22 cellular contexts compared by ENCODE assay signal in genomic region chr2:179277429-179278196, GRCh38. TPM values are rescaled to one million over a fixed set of nuclear protein-coding genes. Genes with fewer than 3 reads are reported as not detected.
DNase-seq lines count a peak whose midpoint lies in the region; ATAC-seq, FAIRE-seq and TF ChIP-seq lines count a peak whose summit lies in the region.
"Had no signal": no experiment of that assay in that cellular context is flagged by ENCODE, and none has a peak within 500 bp of the region (broad histone marks: within the 10 kb centered on the region; RNA-seq: fewer than 3 reads in every experiment).

No MANE protein-coding gene starts in this region.

- ATAC-seq in foreskin keratinocyte (peak; percentile 78), HG02678 (IDR thresholded peaks at IDR 0.05; ENCODE audit: unreplicated experiment) (no peak)
- ATAC-seq: A549 had no signal

- peak overlapping the region; percentile 71 for H3K27ac Mint-ChIP-seq in MCF 10A (ENCODE audit: low read depth, unreplicated experiment)
- H3K27ac Mint-ChIP-seq: CD4-positive, alpha-beta memory T cell; H9; IgD-negative memory B cell had no signal

- peaks cover 45% of the 10 kb centered on the region for H3K4me1 Mint-ChIP-seq in MCF 10A (ENCODE audit: insufficient read depth, unreplicated experiment)
- H3K4me1 Mint-ChIP-seq: CD4-positive, alpha-beta memory T cell had no signal

- 55 to 67% methylated on average over 3 of the region's 3 CpGs for WGBS in esophagus squamous epithelium, 2 donors

- no peak for TF ChIP-seq POLR2A in breast epithelium (IDR thresholded peaks at IDR 0.05)
- no peak for TF ChIP-seq POLR2A in esophagus squamous epithelium (IDR thresholded peaks at IDR 0.05)

- peak overlapping the region; percentile 28 for H3K4me3 Mint-ChIP-seq in MCF 10A (ENCODE audit: unreplicated experiment)
- H3K4me3 Mint-ChIP-seq: CD14-positive monocyte; CD4-positive, alpha-beta memory T cell; H9; IgD-negative memory B cell had no signal

- DNase-seq in MCF 10A (ENCODE audit: unreplicated experiment) (peak; percentile 27), breast epithelium (ENCODE audit: low spot score in 2 of 2) (no peak), bronchial epithelial cell (ENCODE audit: low read depth) (peak; percentile 69), foreskin keratinocyte (peak; percentile 41 to 59), esophagus squamous epithelium (lab: John Stamatoyannopoulos, UW) (no peak)
- no peak for DNase-seq in effector CD8-positive, alpha-beta T cell (lab: John Stamatoyannopoulos, UW)
- DNase-seq: AML-193; CD4-positive, alpha-beta memory T cell; DMS 273 treated with DMSO at 0.1 percent for 48 hours; DMS53; DND-41; EL; H9; KBM-7 had no signal

- H3K27me3 Mint-ChIP-seq in MCF 10A (ENCODE audit: insufficient read depth, unreplicated experiment), result no peaks in the 10 kb centered on the region

- H3K9me3 ChIP-seq in breast epithelium, result no peaks in the 10 kb centered on the region
- H3K9me3 ChIP-seq in esophagus squamous epithelium, result no peaks in the 10 kb centered on the region
- H3K9me3 ChIP-seq: A549 had no signal

- H3K9me3 Mint-ChIP-seq in MCF 10A (ENCODE audit: unreplicated experiment), result no peaks in the 10 kb centered on the region
- H3K9me3 Mint-ChIP-seq: H9 had no signal

- CTCF ChIA-PET in MCF 10A (lab: Yijun Ruan, JAX), result interaction anchor here (0.6 to 1.7 kb wide), 7 partner anchors 10 to 452 kb away, joined by 3 to 6 read pairs (median 3); no protein-coding TSS in a partner anchor

- H3K27me3 ChIP-seq in breast epithelium (no peaks in the 10 kb centered on the region), bronchial epithelial cell (ENCODE audit: control insufficient read depth, insufficient read depth, low read length) (no peaks in the 10 kb centered on the region), foreskin keratinocyte (no peaks in the 10 kb centered on the region), esophagus squamous epithelium (no peaks in the 10 kb centered on the region)

- FAIRE-seq in bronchial epithelial cell (lab: Jason Lieb, UNC), result no peak
- FAIRE-seq: A549, GM12891, GM19239, H1 had no signal

- TF ChIP-seq CTCF in MCF 10A (IDR thresholded peaks at IDR 0.05; ENCODE audit: unreplicated experiment), result no peak
- TF ChIP-seq CTCF in breast epithelium (IDR thresholded peaks at IDR 0.05), result no peak
- TF ChIP-seq CTCF in bronchial epithelial cell (IDR thresholded peaks at IDR 0.05; ENCODE audit: insufficient read depth, low read length, severe bottlenecking), result no peak
- no peak for TF ChIP-seq CTCF in foreskin keratinocyte (conservative IDR thresholded peaks at IDR 0.05)
- TF ChIP-seq CTCF in esophagus squamous epithelium (IDR thresholded peaks at IDR 0.05), result no peak

- no peaks in the 10 kb centered on the region for H3K36me3 Mint-ChIP-seq in MCF 10A (ENCODE audit: insufficient read depth, unreplicated experiment)
- H3K36me3 Mint-ChIP-seq: CD14-positive monocyte; CD4-positive, alpha-beta memory T cell; IgD-negative memory B cell had no signal

- no peak overlapping the region for H3K4me3 ChIP-seq in breast epithelium
- H3K4me3 ChIP-seq in bronchial epithelial cell (ENCODE audit: low read depth, low read length), result no peak overlapping the region
- no peak overlapping the region for H3K4me3 ChIP-seq in esophagus squamous epithelium
- H3K4me3 ChIP-seq: A549 had no signal

- intact Hi-C loops in MCF 10A (cut with micrococcal nuclease) (loop anchor here (10.0 kb wide), 1 partner anchor 1163 kb away; the partner anchor contains the start of gene RBM45), breast epithelium (cut with DNase I; ENCODE audit: low total_unique reads) (no loop called here), esophagus squamous epithelium (cut with DNase I) (no loop called here)

- H3K27ac ChIP-seq in breast epithelium (no peak overlapping the region), foreskin keratinocyte (no peak overlapping the region), esophagus squamous epithelium (no peak overlapping the region)
- H3K27ac ChIP-seq: 22Rv1, A549 had no signal

- H3K4me1 ChIP-seq in breast epithelium (no peaks in the 10 kb centered on the region), foreskin keratinocyte (peaks cover 4% of the 10 kb centered on the region), esophagus squamous epithelium (peaks cover 0 to 33% (median 4%) of the 10 kb centered on the region in 3 donors)

- POLR2A ChIA-PET in MCF 10A (lab: Yijun Ruan, JAX), result interaction anchor here (0.7 to 3.8 kb wide), 12 partner anchors 9 to 145 kb away, joined by 3 to 31 read pairs (median 4); no protein-coding TSS in a partner anchor

- no TSS peak for BruUV-seq in MCF 10A (replicated peaks; lab: Mats Ljungman, UMichigan)

- H3K36me3 ChIP-seq in breast epithelium (no peaks in the 10 kb centered on the region), bronchial epithelial cell (ENCODE audit: control insufficient read depth, insufficient read depth, low read length) (no peaks in the 10 kb centered on the region), esophagus squamous epithelium (no peaks in the 10 kb centered on the region)

RNA-seq across cellular contexts. Expression of gene SESTD1, which starts 13.0 kb away (rescaled TPM):
- total RNA-seq in MCF 10A (2022), result 43.0 and 58.5 TPM in 2 replicates
- 100 to 1,000 TPM in 1 of 3 donors, 10 to 100 TPM in 2; 54.1 to 137 (median 54.9) TPM for total RNA-seq in breast epithelium
- 15.3 and 20.5 TPM in 2 replicates for total RNA-seq in bronchial epithelial cell
- total RNA-seq in foreskin keratinocyte, result 15.2 and 23.2 TPM in 2 replicates
- polyA plus RNA-seq in foreskin keratinocyte, result 5.8 and 6.4 TPM in 2 replicates
- total RNA-seq in esophagus squamous epithelium, result 10 to 100 TPM in 2 of 4 donors, 1 to 10 TPM in 2; 5.0 to 22.9 (median 14.0) TPM

Comparison
In these comparisons a context has a peak if more than half of its experiments do, and no peak if none do; other contexts are left out.
1. DNase-seq: peak in MCF 10A (single experiment), bronchial epithelial cell (single experiment) and foreskin keratinocyte (2 of 2); none in breast epithelium (0 of 2), effector CD8-positive, alpha-beta T cell (single experiment) and esophagus squamous epithelium (single experiment).